In the genomic region with DNA sequence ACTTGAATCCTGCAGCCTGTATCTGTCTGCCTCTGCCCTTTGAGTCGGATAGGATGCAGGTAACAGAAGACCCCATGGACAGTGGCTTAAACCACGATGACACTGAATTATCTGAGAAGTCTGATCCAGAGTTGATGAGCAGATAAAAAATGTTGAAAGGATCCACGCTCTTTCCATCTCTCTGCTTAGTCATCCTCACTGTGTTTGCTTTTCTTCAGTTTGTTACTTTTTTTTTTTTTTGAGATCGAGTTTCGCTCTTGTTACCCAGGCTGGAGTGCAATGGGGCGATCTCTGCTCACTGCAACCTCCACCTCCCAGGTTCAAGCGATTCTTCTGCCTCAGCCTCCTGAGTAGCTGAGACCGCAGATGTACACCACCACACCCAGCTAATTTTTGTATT, we compare ENCODE assay signal across 1 cellular context.
TF ChIP-seq lines count a peak whose summit lies in the region.

No MANE protein-coding gene starts in this region.

TF ChIP-seq in GM23338, 12 proteins besides CTCF, POLR2A, EP300 and RAD21 (continued from another document):
- TF ChIP-seq, protein P1, sequence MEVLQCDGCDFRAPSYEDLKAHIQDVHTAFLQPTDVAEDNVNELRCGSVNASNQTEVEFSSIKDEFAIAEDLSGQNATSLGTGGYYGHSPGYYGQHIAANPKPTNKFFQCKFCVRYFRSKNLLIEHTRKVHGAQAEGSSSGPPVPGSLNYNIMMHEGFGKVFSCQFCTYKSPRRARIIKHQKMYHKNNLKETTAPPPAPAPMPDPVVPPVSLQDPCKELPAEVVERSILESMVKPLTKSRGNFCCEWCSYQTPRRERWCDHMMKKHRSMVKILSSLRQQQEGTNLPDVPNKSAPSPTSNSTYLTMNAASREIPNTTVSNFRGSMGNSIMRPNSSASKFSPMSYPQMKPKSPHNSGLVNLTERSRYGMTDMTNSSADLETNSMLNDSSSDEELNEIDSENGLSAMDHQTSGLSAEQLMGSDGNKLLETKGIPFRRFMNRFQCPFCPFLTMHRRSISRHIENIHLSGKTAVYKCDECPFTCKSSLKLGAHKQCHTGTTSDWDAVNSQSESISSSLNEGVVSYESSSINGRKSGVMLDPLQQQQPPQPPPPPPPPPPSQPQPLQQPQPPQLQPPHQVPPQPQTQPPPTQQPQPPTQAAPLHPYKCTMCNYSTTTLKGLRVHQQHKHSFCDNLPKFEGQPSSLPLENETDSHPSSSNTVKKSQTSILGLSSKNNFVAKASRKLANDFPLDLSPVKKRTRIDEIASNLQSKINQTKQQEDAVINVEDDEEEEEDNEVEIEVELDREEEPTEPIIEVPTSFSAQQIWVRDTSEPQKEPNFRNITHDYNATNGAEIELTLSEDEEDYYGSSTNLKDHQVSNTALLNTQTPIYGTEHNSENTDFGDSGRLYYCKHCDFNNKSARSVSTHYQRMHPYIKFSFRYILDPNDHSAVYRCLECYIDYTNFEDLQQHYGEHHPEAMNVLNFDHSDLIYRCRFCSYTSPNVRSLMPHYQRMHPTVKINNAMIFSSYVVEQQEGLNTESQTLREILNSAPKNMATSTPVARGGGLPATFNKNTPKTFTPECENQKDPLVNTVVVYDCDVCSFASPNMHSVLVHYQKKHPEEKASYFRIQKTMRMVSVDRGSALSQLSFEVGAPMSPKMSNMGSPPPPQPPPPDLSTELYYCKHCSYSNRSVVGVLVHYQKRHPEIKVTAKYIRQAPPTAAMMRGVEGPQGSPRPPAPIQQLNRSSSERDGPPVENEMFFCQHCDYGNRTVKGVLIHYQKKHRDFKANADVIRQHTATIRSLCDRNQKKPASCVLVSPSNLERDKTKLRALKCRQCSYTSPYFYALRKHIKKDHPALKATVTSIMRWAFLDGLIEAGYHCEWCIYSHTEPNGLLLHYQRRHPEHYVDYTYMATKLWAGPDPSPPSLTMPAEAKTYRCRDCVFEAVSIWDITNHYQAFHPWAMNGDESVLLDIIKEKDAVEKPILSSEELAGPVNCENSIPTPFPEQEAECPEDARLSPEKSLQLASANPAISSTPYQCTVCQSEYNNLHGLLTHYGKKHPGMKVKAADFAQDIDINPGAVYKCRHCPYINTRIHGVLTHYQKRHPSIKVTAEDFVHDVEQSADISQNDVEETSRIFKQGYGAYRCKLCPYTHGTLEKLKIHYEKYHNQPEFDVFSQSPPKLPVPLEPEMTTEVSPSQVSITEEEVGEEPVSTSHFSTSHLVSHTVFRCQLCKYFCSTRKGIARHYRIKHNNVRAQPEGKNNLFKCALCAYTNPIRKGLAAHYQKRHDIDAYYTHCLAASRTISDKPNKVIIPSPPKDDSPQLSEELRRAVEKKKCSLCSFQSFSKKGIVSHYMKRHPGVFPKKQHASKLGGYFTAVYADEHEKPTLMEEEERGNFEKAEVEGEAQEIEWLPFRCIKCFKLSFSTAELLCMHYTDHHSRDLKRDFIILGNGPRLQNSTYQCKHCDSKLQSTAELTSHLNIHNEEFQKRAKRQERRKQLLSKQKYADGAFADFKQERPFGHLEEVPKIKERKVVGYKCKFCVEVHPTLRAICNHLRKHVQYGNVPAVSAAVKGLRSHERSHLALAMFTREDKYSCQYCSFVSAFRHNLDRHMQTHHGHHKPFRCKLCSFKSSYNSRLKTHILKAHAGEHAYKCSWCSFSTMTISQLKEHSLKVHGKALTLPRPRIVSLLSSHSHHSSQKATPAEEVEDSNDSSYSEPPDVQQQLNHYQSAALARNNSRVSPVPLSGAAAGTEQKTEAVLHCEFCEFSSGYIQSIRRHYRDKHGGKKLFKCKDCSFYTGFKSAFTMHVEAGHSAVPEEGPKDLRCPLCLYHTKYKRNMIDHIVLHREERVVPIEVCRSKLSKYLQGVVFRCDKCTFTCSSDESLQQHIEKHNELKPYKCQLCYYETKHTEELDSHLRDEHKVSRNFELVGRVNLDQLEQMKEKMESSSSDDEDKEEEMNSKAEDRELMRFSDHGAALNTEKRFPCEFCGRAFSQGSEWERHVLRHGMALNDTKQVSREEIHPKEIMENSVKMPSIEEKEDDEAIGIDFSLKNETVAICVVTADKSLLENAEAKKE (CRISPR knock-in tag; IDR thresholded peaks at IDR 0.05): no peak
- TF ChIP-seq JUNB (IDR thresholded peaks at IDR 0.05; ENCODE audit: unreplicated experiment): no peak
